ENCODE assay signal across 8 cellular contexts in the genomic region with DNA sequence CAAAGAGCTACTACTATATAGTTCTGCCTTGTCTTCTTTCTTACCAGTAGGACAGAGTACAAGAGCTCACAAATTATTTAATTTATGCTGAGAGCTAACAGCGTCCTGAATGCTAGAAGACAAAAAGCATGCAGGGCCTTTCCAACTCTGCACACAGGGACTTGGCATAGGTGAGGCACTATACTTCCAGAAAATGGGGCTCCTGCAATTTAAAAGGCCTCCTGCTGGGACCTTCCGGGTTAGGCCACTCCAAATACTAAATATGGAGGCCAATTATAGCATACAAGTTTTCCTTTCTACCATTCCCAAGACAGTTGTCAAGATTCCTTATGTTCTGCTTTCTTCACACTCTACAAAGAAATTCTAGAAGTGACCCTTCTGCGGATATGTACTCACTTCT. TPM values are rescaled to one million over a fixed set of nuclear protein-coding genes. Genes with fewer than 3 reads are reported as not detected.
DNase-seq lines count a peak whose midpoint lies in the region; ATAC-seq and TF ChIP-seq lines count a peak whose summit lies in the region.

No MANE protein-coding gene starts in this region.

- peak in 1 of 2 donors; percentile 23 for DNase-seq in cardiac muscle cell (ENCODE audit: low read depth in 1 of 2, low spot score in 1 of 2)
- DNase-seq in Right ventricle myocardium superior = no peak
- DNase-seq in NCI-H146 treated with DMSO at 0.1 percent for 48 hours (lab: John Stamatoyannopoulos, UW; ENCODE audit: unreplicated experiment) = peak; percentile 25
- no peak for DNase-seq in body of pancreas
- peak; percentile 4 to 6 for DNase-seq in lung microvascular endothelial cell (ENCODE audit: low read depth in 2 of 2)
- no peak for DNase-seq in NCI-H226
- DNase-seq in H4 (ENCODE audit: low spot score) = no peak
- DNase-seq in stimulated activated CD4-positive, alpha-beta T cell treated with anti-CD3 and anti-CD28 coated beads, Interleukin-15, amount 100 ng/mL, for 24 hours = no peak

- intact Hi-C loops in Right ventricle myocardium superior (cut with DNase I) = no loop called here
- intact Hi-C loops in body of pancreas (cut with DNase I) = no loop called here

- H3K9me3 ChIP-seq in cardiac muscle cell (ENCODE audit: low read depth) (no peaks in the 10 kb centered on the region), body of pancreas (no peaks in the 10 kb centered on the region)

- peak overlapping the region; percentile 94 for H3K27ac ChIP-seq in cardiac muscle cell
- peak overlapping the region in 1 of 4 donors; percentile 88 for H3K27ac ChIP-seq in body of pancreas

- H3K36me3 ChIP-seq in cardiac muscle cell (no peaks in the 10 kb centered on the region), body of pancreas (replicated peaks in 1 of 2; ENCODE audit: insufficient read depth in 1 of 2, low read depth in 2 of 2) (no peaks in the 10 kb centered on the region)

- H3K4me1 ChIP-seq in cardiac muscle cell (ENCODE audit: low read depth) (peaks cover 23% of the 10 kb centered on the region), body of pancreas (peaks cover 28% of the 10 kb centered on the region)

- WGBS in body of pancreas, 2 donors = 0 to 2% methylated on average over 3 of the region's 3 CpGs

- TF ChIP-seq POLR2A in body of pancreas (IDR thresholded peaks at IDR 0.05) = no peak

- no peak for TF ChIP-seq CTCF in cardiac muscle cell (IDR thresholded peaks at IDR 0.05; ENCODE audit: low read depth, low read length)
- no peak for TF ChIP-seq CTCF in body of pancreas (IDR thresholded peaks at IDR 0.05)

- peak overlapping the region; percentile 82 for H3K4me3 ChIP-seq in cardiac muscle cell
- H3K4me3 ChIP-seq in body of pancreas = peak overlapping the region; percentile 73 to 96

- ATAC-seq in Right ventricle myocardium superior (ENCODE audit: poor library complexity) (no peak), body of pancreas (no peak)

- peaks cover 28% of the 10 kb centered on the region for H3K27me3 ChIP-seq in cardiac muscle cell
- no peaks in the 10 kb centered on the region for H3K27me3 ChIP-seq in body of pancreas

RNA-seq across cellular contexts. Expression of gene DCUN1D5, which starts 0.9 kb away (rescaled TPM):
- 113 and 182 TPM in 2 replicates for total RNA-seq in cardiac muscle cell
- polyA plus RNA-seq in cardiac muscle cell = 75.5 and 101 TPM in 2 replicates
- 24.0 TPM for total RNA-seq in Right ventricle myocardium superior
- 10 to 100 TPM; 16.6 to 70.5 TPM for total RNA-seq in body of pancreas
- 31.7 and 39.2 TPM in 2 replicates for total RNA-seq in lung microvascular endothelial cell
- 85.8 and 94.0 TPM in 2 replicates for total RNA-seq in H4 (2014; rRNA removed; shearing (Covaris generic))

RNA-seq across cellular contexts. Expression of gene DYNC2H1, which starts 18.2 kb away (rescaled TPM):
- total RNA-seq in cardiac muscle cell (7.8 and 10.5 TPM in 2 replicates), Right ventricle myocardium superior (2.9 TPM), body of pancreas (10 to 100 TPM; 12.2 to 19.5 TPM), lung microvascular endothelial cell (2.0 and 2.6 TPM in 2 replicates)
- polyA plus RNA-seq in cardiac muscle cell = 3.4 and 9.0 TPM in 2 replicates
- 6.1 and 10.0 TPM in 2 replicates for total RNA-seq in H4 (2014; rRNA removed; shearing (Covaris generic))

Comparison
In these comparisons a context has a peak if more than half of its experiments do, and no peak if none do; other contexts are left out.
1. DNase-seq: peak in NCI-H146 treated with DMSO at 0.1 percent for 48 hours (single experiment) and lung microvascular endothelial cell (2 of 2); none in Right ventricle myocardium superior (single experiment), body of pancreas (0 of 4), NCI-H226 (single experiment), H4 (single experiment) and stimulated activated CD4-positive, alpha-beta T cell treated with anti-CD3 and anti-CD28 coated beads, Interleukin-15, amount 100 ng/mL, for 24 hours (single experiment).